25 cellular contexts compared by ENCODE assay signal in genomic region chr4:8554555-8555100, GRCh38. TPM values are rescaled to one million over a fixed set of nuclear protein-coding genes. Genes with fewer than 3 reads are reported as not detected.
A peak's percentile ranks its signal among the peaks of the same experiment; 100 is the strongest.
DNase-seq lines count a peak whose midpoint lies in the region; ATAC-seq, FAIRE-seq and TF ChIP-seq lines count a peak whose summit lies in the region.
"Had no signal": no experiment of that assay in that cellular context is flagged by ENCODE, and none has a peak within 500 bp of the region (broad histone marks: within the 10 kb centered on the region; RNA-seq: fewer than 3 reads in every experiment).

No MANE protein-coding gene starts in this region.

- no peak overlapping the region for H4K91ac ChIP-seq in IMR-90 (ENCODE audit: insufficient read depth, low read depth, low read length)

- no peak overlapping the region for H4K8ac ChIP-seq in IMR-90 (ENCODE audit: low read depth in 2 of 2, low read length in 2 of 2)

- TF ChIP-seq POLR2A in IMR-90 (IDR thresholded peaks at IDR 0.05; ENCODE audit: low read depth, low read length): no peak

- no peaks in the 10 kb centered on the region for H3K79me2 ChIP-seq in osteoblast (ENCODE audit: insufficient read depth, low read length)

- H3K4me1 ChIP-seq in IMR-90 (ENCODE audit: control insufficient read depth, insufficient read depth, low read length) (peaks cover 2% of the 10 kb centered on the region; the same call in 1 of the 2 replicates), kidney (ENCODE audit: control insufficient read depth in 1 of 2, insufficient read depth in 1 of 2, low read depth in 1 of 2, low read length in 2 of 2) (no peaks in the 10 kb centered on the region), osteoblast (ENCODE audit: insufficient read depth, low read length) (peaks cover 6% of the 10 kb centered on the region)

- in situ Hi-C loops in IMR-90 (cut with MboI; ENCODE audit: low sequenced_read_pairs): no loop called here

- dilution Hi-C loops in IMR-90 (cut with HindIII; ENCODE audit: low sequenced_read_pairs, unreplicated experiment): no loop called here

- H3K27me3 ChIP-seq in IMR-90 (ENCODE audit: control insufficient read depth, insufficient read depth, low read length) (peaks cover 26% of the 10 kb centered on the region), osteoblast (ENCODE audit: insufficient read depth, low read length) (no peaks in the 10 kb centered on the region)

- DNase-seq in 8988T (peak; percentile 8), IMR-90 (no peak), kidney (peak; percentile 43), osteoblast (ENCODE audit: insufficient read length, low spot score, missing footprints) (peak; percentile 72), NCI-H524 (lab: John Stamatoyannopoulos, UW) (no peak), NCI-H146 treated with DMSO at 0.1 percent for 48 hours (lab: John Stamatoyannopoulos, UW; ENCODE audit: unreplicated experiment) (no peak)
- no peak for DNase-seq in activated CD8-positive, alpha-beta memory T cell treated with anti-CD3 and anti-CD28 coated beads, Interleukin-2, amount 50 U/mL, for 4 hours
- DNase-seq: CD4-positive, CD25-positive, alpha-beta regulatory T cell; DMS53; H9; HFFc6; NCI-H1048; NCI-H1417; NCI-H1694 treated with DMSO at 0.1 percent for 48 hours; NCI-H2081; NCI-H345; NCI-H524 treated with DMSO at 0.1 percent for 48 hours; NCI-H774; SK-N-SH; SW 1271 had no signal

- POLR2A ChIA-PET in IMR-90 (lab: Charles Lee; ENCODE audit: unreplicated experiment): no interaction called here

- no peak overlapping the region for H3K14ac ChIP-seq in IMR-90 (replicated peaks; ENCODE audit: low read depth, low read length)

- CTCF ChIA-PET in IMR-90 (lab: Yijun Ruan, JAX): no interaction called here

- H2AK9ac ChIP-seq in IMR-90 (replicated peaks; ENCODE audit: low read depth, low read length, poor library complexity): no peak overlapping the region

- no peak overlapping the region for H3K4ac ChIP-seq in IMR-90 (ENCODE audit: low read depth, low read length)

- ATAC-seq in IMR-90 (ENCODE audit: low read depth): no peak
- no peak for ATAC-seq in HG03097 (IDR thresholded peaks at IDR 0.05; ENCODE audit: low FRiP score, unreplicated experiment)

- H3K79me1 ChIP-seq in IMR-90 (ENCODE audit: low read depth in 1 of 2, low read length in 2 of 2): no peaks in the 10 kb centered on the region

- no peak overlapping the region for H2BK20ac ChIP-seq in IMR-90 (ENCODE audit: low read depth, low read length)

- TF ChIP-seq CTCF in IMR-90 (conservative IDR thresholded peaks at IDR 0.05; ENCODE audit: low read depth, low read length) (no peak), kidney (IDR thresholded peaks at IDR 0.05; ENCODE audit: borderline replicate concordance, extremely low read depth, insufficient read depth) (no peak), osteoblast (IDR thresholded peaks at IDR 0.05; ENCODE audit: extremely low read depth, low read depth, low read length) (no peak)

- WGBS in IMR-90 (ENCODE audit: extremely low coverage in 2 of 2, insufficient read length in 1 of 2), 2 experiments: 100% methylated on average over 4 of the region's 17 CpGs; no CpG with 5 or more reads in 1 of the 2 experiments

- no peaks in the 10 kb centered on the region for H4K20me1 ChIP-seq in IMR-90 (ENCODE audit: insufficient read depth, low read length)
- H4K20me1 ChIP-seq in osteoblast (ENCODE audit: insufficient read depth, low read length): no peaks in the 10 kb centered on the region

- H2AFZ ChIP-seq in IMR-90 (replicated peaks; ENCODE audit: low read length, poor library complexity) (no peak overlapping the region), osteoblast (ENCODE audit: low read length) (no peak overlapping the region)

- H3K36me3 ChIP-seq in IMR-90 (ENCODE audit: control insufficient read depth, insufficient read depth, low read length) (no peaks in the 10 kb centered on the region), kidney (ENCODE audit: control insufficient read depth in 1 of 2, insufficient read depth in 2 of 2, low read length in 2 of 2) (no peaks in the 10 kb centered on the region), osteoblast (ENCODE audit: insufficient read depth, low read length) (no peaks in the 10 kb centered on the region)
- H3K36me3 ChIP-seq: BLaER1 had no signal

- no TSS peak for BruUV-seq in IMR-90 (replicated peaks; lab: Mats Ljungman, UMichigan)

- peaks cover 4% of the 10 kb centered on the region; the same call in 1 of the 2 replicates for H3K9me1 ChIP-seq in IMR-90 (ENCODE audit: insufficient read depth, low read length)

- no peak overlapping the region for H3K9ac ChIP-seq in IMR-90 (ENCODE audit: low read depth, low read length)
- H3K9ac ChIP-seq in kidney (ENCODE audit: low read length in 2 of 2): no peak overlapping the region
- H3K9ac ChIP-seq: BLaER1, SK-N-SH had no signal

- no peak for FAIRE-seq in kidney (lab: Jason Lieb, UNC)
- FAIRE-seq: A204.1, G401.6, RCC 7860 had no signal

- H3K4me2 ChIP-seq in IMR-90 (ENCODE audit: low read depth, low read length) (no peak overlapping the region), osteoblast (ENCODE audit: insufficient read depth, low read length) (no peak overlapping the region)
- H3K4me2 ChIP-seq: SK-N-SH had no signal

- no peak overlapping the region for H3K23ac ChIP-seq in IMR-90 (ENCODE audit: low read depth, low read length)

- H3K9me3 ChIP-seq in IMR-90 (ENCODE audit: control insufficient read depth, insufficient read depth, low read length) (peaks cover 2% of the 10 kb centered on the region), kidney (ENCODE audit: control insufficient read depth in 1 of 2, low read length in 2 of 2) (no peaks in the 10 kb centered on the region), osteoblast (ENCODE audit: low read depth, low read length) (no peaks in the 10 kb centered on the region)
- H3K9me3 ChIP-seq: SK-N-SH had no signal

- intact Hi-C loops in IMR-90 (cut with micrococcal nuclease) (no loop called here), kidney (cut with DNase I) (no loop called here)

- no peak overlapping the region for H2BK15ac ChIP-seq in IMR-90 (ENCODE audit: low read depth, low read length)

- H4K5ac ChIP-seq in IMR-90 (ENCODE audit: low read depth, low read length): no peak overlapping the region

- H3K4me3 ChIP-seq in IMR-90 (ENCODE audit: insufficient read depth, low read depth, low read length) (no peak overlapping the region), kidney (ENCODE audit: low read length in 2 of 2) (no peak overlapping the region), osteoblast (ENCODE audit: insufficient read depth, low read length) (no peak overlapping the region)
- H3K4me3 ChIP-seq: BLaER1 had no signal

- H2BK120ac ChIP-seq in IMR-90 (ENCODE audit: low read depth, low read length): no peak overlapping the region

- no peak overlapping the region for H2BK5ac ChIP-seq in IMR-90 (ENCODE audit: low read depth, low read length, poor library complexity, severe bottlenecking)

- H3K27ac ChIP-seq in IMR-90 (ENCODE audit: insufficient read depth, low read length) (no peak overlapping the region), kidney (ENCODE audit: low read depth in 2 of 2, low read length in 2 of 2) (no peak overlapping the region), osteoblast (ENCODE audit: low read depth, low read length) (no peak overlapping the region)
- H3K27ac ChIP-seq: BLaER1 had no signal

- TF ChIP-seq RAD21 in IMR-90 (IDR thresholded peaks at IDR 0.05; ENCODE audit: low read length): no peak

- no peak overlapping the region for H3K56ac ChIP-seq in IMR-90 (ENCODE audit: extremely low read depth, insufficient read depth, low read length)

- peak overlapping the region; percentile 50 for H2AK5ac ChIP-seq in IMR-90 (ENCODE audit: low read depth, low read length)

- no peak overlapping the region for H3K18ac ChIP-seq in IMR-90 (ENCODE audit: low read depth, low read length)

TF ChIP-seq in IMR-90, 13 proteins besides CTCF, POLR2A, EP300 and RAD21:
- TF ChIP-seq CHD1 (IDR thresholded peaks at IDR 0.05; ENCODE audit: low read depth, low read length): no peak
- no peak for TF ChIP-seq RCOR1 (IDR thresholded peaks at IDR 0.05; ENCODE audit: insufficient replicate concordance, low read length)
- TF ChIP-seq MAFK (IDR thresholded peaks at IDR 0.05; ENCODE audit: low read depth, low read length): no peak

RNA-seq across cellular contexts. Expression of gene GPR78, which starts 25.6 kb away (rescaled TPM):
- total RNA-seq in IMR-90 (2012; rRNA removed) (under 0.01 TPM in 2 replicates), kidney (not detected), osteoblast (1.2 and 1.8 TPM in 2 replicates)
- polyA plus RNA-seq in IMR-90 (2012; rRNA removed) (0.07 and 0.10 TPM in 2 replicates), kidney (ENCODE audit: insufficient read depth, low read depth, low replicate concordance) (not detected)
- 0.03 and 0.05 TPM in 2 replicates for polyA plus RNA-seq in IMR-90 (2012; cell fraction: cytosol; rRNA removed)
- 1.3 and 1.7 TPM in 2 replicates for polyA plus RNA-seq in IMR-90 (2012; cell fraction: nucleus; rRNA removed; ENCODE audit: low replicate concordance)
- total RNA-seq: CD4-positive, CD25-positive, alpha-beta regulatory T cell had no signal
- polyA plus RNA-seq: CD4-positive, CD25-positive, alpha-beta regulatory T cell; SK-N-SH had no signal

RNA-seq across cellular contexts. Expression of gene CPZ, which starts 37.9 kb away (rescaled TPM):
- total RNA-seq in IMR-90 (2012; rRNA removed): 0.56 and 0.90 TPM in 2 replicates
- 8.2 and 10.3 TPM in 2 replicates for polyA plus RNA-seq in IMR-90 (2012; rRNA removed)
- polyA plus RNA-seq in IMR-90 (2012; cell fraction: cytosol; rRNA removed): 4.7 and 16.0 TPM in 2 replicates
- polyA plus RNA-seq in IMR-90 (2012; cell fraction: nucleus; rRNA removed; ENCODE audit: low replicate concordance): 34.2 and 49.3 TPM in 2 replicates
- total RNA-seq in kidney: 2.6 TPM
- 1.2 TPM for polyA plus RNA-seq in kidney (ENCODE audit: insufficient read depth, low read depth, low replicate concordance)
- 21.2 and 44.5 TPM in 2 replicates for total RNA-seq in osteoblast
- total RNA-seq: CD4-positive, CD25-positive, alpha-beta regulatory T cell had no signal
- polyA plus RNA-seq: CD4-positive, CD25-positive, alpha-beta regulatory T cell; SK-N-SH had no signal

Comparison
In these comparisons a context has a peak if more than half of its experiments do, and no peak if none do; other contexts are left out.
1. DNase-seq: peak in 8988T (single experiment), kidney (single experiment) and osteoblast (single experiment); none in IMR-90 (single experiment), activated CD8-positive, alpha-beta memory T cell treated with anti-CD3 and anti-CD28 coated beads, Interleukin-2, amount 50 U/mL, for 4 hours (single experiment), NCI-H524 (0 of 2) and NCI-H146 treated with DMSO at 0.1 percent for 48 hours (single experiment).